1 cellular context compared by ENCODE assay signal in the genomic region with DNA sequence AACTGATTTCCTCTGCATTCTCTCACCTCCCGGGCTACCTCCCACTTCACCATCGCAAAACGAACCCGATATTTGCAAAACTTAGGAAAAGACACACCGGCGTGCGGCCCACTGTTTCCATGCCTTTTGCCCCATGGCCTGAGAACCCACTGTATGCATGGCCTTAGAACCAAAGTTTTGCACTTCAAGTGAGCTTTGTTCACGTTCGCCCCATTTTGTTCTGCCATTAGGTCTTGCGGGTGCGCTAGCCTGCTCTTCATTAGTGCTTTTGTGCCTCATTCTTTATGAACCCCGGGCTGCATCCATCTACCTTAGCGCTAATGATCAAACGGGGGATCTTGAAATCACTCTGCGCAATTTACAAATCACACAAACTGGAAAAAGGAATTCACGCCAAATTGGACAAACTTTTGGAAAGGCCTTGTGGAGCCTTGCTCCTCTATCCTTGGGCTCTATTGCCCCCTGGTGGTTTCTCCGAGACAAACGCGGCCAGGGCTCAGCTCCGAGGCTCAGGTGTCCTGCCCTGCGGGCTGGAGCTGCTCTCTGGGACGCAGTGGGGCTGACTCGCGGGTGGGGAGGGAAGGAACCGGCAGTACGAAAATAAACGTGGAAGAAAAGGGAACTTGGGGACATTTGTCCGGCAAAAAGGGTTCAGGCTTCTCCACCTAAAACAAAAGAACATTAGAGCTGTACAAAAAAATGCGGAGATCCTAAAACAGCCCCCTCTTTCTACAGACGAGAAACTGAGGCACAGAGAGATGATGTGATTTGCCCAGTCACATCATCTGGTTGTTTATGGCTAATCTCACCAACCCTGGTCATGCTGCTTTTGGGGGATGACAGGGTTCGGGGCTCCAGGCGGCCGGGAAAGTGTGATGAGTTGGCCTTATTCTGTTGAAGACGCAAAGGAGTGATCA.
TF ChIP-seq lines count a peak whose summit lies in the region.

No MANE protein-coding gene starts in this region.

TF ChIP-seq in neural cell, 6 proteins besides CTCF, POLR2A, EP300 and RAD21:
- peak; percentile 89 for TF ChIP-seq SMC3 (conservative IDR thresholded peaks at IDR 0.05; ENCODE audit: poor library complexity)
- no peak for TF ChIP-seq MXI1 (conservative IDR thresholded peaks at IDR 0.05; ENCODE audit: poor library complexity, severe bottlenecking)
- no peak for TF ChIP-seq POLR2AphosphoS5 (IDR thresholded peaks at IDR 0.05)
